In the genomic region with DNA sequence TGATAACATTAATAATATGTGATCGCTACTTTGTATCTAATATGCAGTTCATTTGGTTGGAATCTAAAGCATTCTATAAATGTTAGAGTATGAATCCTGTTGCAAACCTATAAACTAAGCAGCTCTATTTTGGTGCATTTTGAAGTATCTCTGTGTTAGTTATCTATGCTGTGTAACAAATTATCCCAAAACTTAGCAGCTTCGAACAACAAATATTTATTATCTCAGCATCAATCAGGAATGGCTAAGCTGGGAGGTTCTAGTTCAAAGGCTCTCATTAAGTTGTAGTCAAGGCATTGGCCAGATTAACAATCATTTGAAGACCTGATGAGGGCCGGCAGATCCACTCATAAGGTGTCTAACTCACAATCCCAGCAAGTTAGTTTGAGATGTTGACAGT, we compare ENCODE assay signal across 7 cellular contexts.
"Had no signal": no experiment of that assay in that cellular context is flagged by ENCODE, and none has a peak within 500 bp of the region (broad histone marks: within the 10 kb centered on the region; RNA-seq: fewer than 3 reads in every experiment).

No MANE protein-coding gene starts in this region.

- DNase-seq: IMR-90, Karpas-422, KBM-7, KG1 had no signal

- H3K4me2 ChIP-seq: KMS-11 had no signal

- FAIRE-seq: HTR-8/SVneo had no signal

- H3K9ac ChIP-seq: KMS-11 had no signal

- H3K27ac ChIP-seq: HL-60, KMS-11 had no signal
